16 cellular contexts compared by ENCODE assay signal in genomic region chr11:77183421-77183984, GRCh38. TPM values are rescaled to one million over a fixed set of nuclear protein-coding genes. Genes with fewer than 3 reads are reported as not detected.
A peak's percentile ranks its signal among the peaks of the same experiment; 100 is the strongest.
DNase-seq lines count a peak whose midpoint lies in the region; ATAC-seq, FAIRE-seq and TF ChIP-seq lines count a peak whose summit lies in the region.
"Had no signal": no experiment of that assay in that cellular context is flagged by ENCODE, and none has a peak within 500 bp of the region (broad histone marks: within the 10 kb centered on the region; RNA-seq: fewer than 3 reads in every experiment).

No MANE protein-coding gene starts in this region.

- TF ChIP-seq CTCF in heart right ventricle (IDR thresholded peaks at IDR 0.05) (no peak), neural crest cell (conservative IDR thresholded peaks at IDR 0.05) (no peak), thyroid gland (IDR thresholded peaks at IDR 0.05) (no peak)

- intact Hi-C loops in Right ventricle myocardium superior (cut with DNase I), result no loop called here
- intact Hi-C loops in heart right ventricle (cut with DNase I), result loop anchor here in 3 of 10 donors (10.0 kb wide), 2 partner anchors 129 to 139 kb away; no protein-coding TSS in a partner anchor
- intact Hi-C loops in thyroid gland (cut with DNase I), result no loop called here
- intact Hi-C loops in activated T-helper 2 cell treated with anti-CD3 and anti-CD28 coated beads, Interferon-gamma antibody, Interleukin-2, Interleukin-4, amounts not matched to agents 10 μg/mL and 5 μg/mL and 100 μg/mL, durations not matched to agents 14 hours and 24 hours and 36 hours (cut with micrococcal nuclease), result no loop called here

- peaks cover 4% of the 10 kb centered on the region for H3K4me1 Mint-ChIP-seq in neural crest cell
- no peaks in the 10 kb centered on the region for H3K4me1 Mint-ChIP-seq in activated T-helper 2 cell treated with anti-CD3 and anti-CD28 coated beads, Interferon-gamma antibody, Interleukin-2, Interleukin-4, amounts not matched to agents 10 μg/mL and 5 μg/mL and 100 μg/mL, durations not matched to agents 14 hours and 24 hours and 36 hours (ENCODE audit: low read depth)

- WGBS in heart right ventricle, 2 donors, result 90 to 92% methylated on average over 5 of the region's 5 CpGs
- WGBS in thyroid gland, 2 donors, result 55 to 69% methylated on average over 5 of the region's 5 CpGs

- H3K4me1 ChIP-seq in heart right ventricle, result peaks cover 0 to 5% (median 0%) of the 10 kb centered on the region in 9 donors
- no peaks in the 10 kb centered on the region for H3K4me1 ChIP-seq in thyroid gland

- ATAC-seq in Right ventricle myocardium superior (ENCODE audit: poor library complexity), result no peak
- ATAC-seq in heart right ventricle, result no peak
- no peak for ATAC-seq in HG02610 (IDR thresholded peaks at IDR 0.05; ENCODE audit: unreplicated experiment)

- H3K27ac ChIP-seq in heart right ventricle (no peak overlapping the region), thyroid gland (no peak overlapping the region)
- H3K27ac ChIP-seq: 22Rv1 had no signal

- H3K9me3 Mint-ChIP-seq in neural crest cell, result peaks cover under 1% of the 10 kb centered on the region
- H3K9me3 Mint-ChIP-seq in activated T-helper 2 cell treated with anti-CD3 and anti-CD28 coated beads, Interferon-gamma antibody, Interleukin-2, Interleukin-4, amounts not matched to agents 10 μg/mL and 5 μg/mL and 100 μg/mL, durations not matched to agents 14 hours and 24 hours and 36 hours, result no peaks in the 10 kb centered on the region

- no peak overlapping the region for H3K4me3 ChIP-seq in heart right ventricle
- H3K4me3 ChIP-seq in thyroid gland (replicated peaks in 1 of 3), result no peak overlapping the region
- H3K4me3 ChIP-seq: MG63 had no signal

- no peak overlapping the region for H3K4me3 Mint-ChIP-seq in neural crest cell
- no peak overlapping the region for H3K4me3 Mint-ChIP-seq in activated T-helper 2 cell treated with anti-CD3 and anti-CD28 coated beads, Interferon-gamma antibody, Interleukin-2, Interleukin-4, amounts not matched to agents 10 μg/mL and 5 μg/mL and 100 μg/mL, durations not matched to agents 14 hours and 24 hours and 36 hours (ENCODE audit: low read depth)

- peak overlapping the region; percentile 92 for H3K27ac Mint-ChIP-seq in neural crest cell (ENCODE audit: unreplicated experiment)
- H3K27ac Mint-ChIP-seq in activated T-helper 2 cell treated with anti-CD3 and anti-CD28 coated beads, Interferon-gamma antibody, Interleukin-2, Interleukin-4, amounts not matched to agents 10 μg/mL and 5 μg/mL and 100 μg/mL, durations not matched to agents 14 hours and 24 hours and 36 hours, result no peak overlapping the region

- FAIRE-seq in frontal cortex (lab: Jason Lieb, UNC), result no peak

- H3K27me3 ChIP-seq in heart right ventricle (no peaks in the 10 kb centered on the region), thyroid gland (no peaks in the 10 kb centered on the region)
- H3K27me3 ChIP-seq: MG63 had no signal

- H3K9me3 ChIP-seq in heart right ventricle (no peaks in the 10 kb centered on the region), thyroid gland (no peaks in the 10 kb centered on the region)
- H3K9me3 ChIP-seq: MG63 had no signal

- no peak for TF ChIP-seq POLR2A in thyroid gland (IDR thresholded peaks at IDR 0.05)

- peak; percentile 17 for DNase-seq in Right ventricle myocardium superior
- DNase-seq in heart right ventricle, result no peak
- DNase-seq in frontal cortex (ENCODE audit: low spot score in 2 of 2), result peak; percentile 47 to 49
- no peak for DNase-seq in neural crest cell (ENCODE audit: low read depth, low spot score)
- peak; percentile 9 to 10 for DNase-seq in thyroid gland
- no peak for DNase-seq in NCI-H524 (lab: John Stamatoyannopoulos, UW)
- no peak for DNase-seq in activated T-helper 2 cell treated with anti-CD3 and anti-CD28 coated beads, Interferon-gamma antibody, Interleukin-2, Interleukin-4, amounts not matched to agents 10 μg/mL and 5 μg/mL and 100 μg/mL, durations not matched to agents 14 hours and 24 hours and 36 hours (ENCODE audit: low spot score)
- DNase-seq: H7, Karpas-422, MG63, NCI-H1092, NCI-H146, NCI-H2081, NCI-H510A treated with DMSO at 0.1 percent for 48 hours had no signal

- H3K36me3 Mint-ChIP-seq in neural crest cell (ENCODE audit: low read depth), result no peaks in the 10 kb centered on the region
- no peaks in the 10 kb centered on the region for H3K36me3 Mint-ChIP-seq in activated T-helper 2 cell treated with anti-CD3 and anti-CD28 coated beads, Interferon-gamma antibody, Interleukin-2, Interleukin-4, amounts not matched to agents 10 μg/mL and 5 μg/mL and 100 μg/mL, durations not matched to agents 14 hours and 24 hours and 36 hours (ENCODE audit: low read depth)

- H3K27me3 Mint-ChIP-seq in neural crest cell (ENCODE audit: low read depth), result no peaks in the 10 kb centered on the region
- no peaks in the 10 kb centered on the region for H3K27me3 Mint-ChIP-seq in activated T-helper 2 cell treated with anti-CD3 and anti-CD28 coated beads, Interferon-gamma antibody, Interleukin-2, Interleukin-4, amounts not matched to agents 10 μg/mL and 5 μg/mL and 100 μg/mL, durations not matched to agents 14 hours and 24 hours and 36 hours (ENCODE audit: low read depth)

- H3K36me3 ChIP-seq in heart right ventricle (peaks cover 0 to 20% (median 0%) of the 10 kb centered on the region in 9 donors), thyroid gland (no peaks in the 10 kb centered on the region)
- H3K36me3 ChIP-seq: MG63 had no signal

RNA-seq across cellular contexts. Expression of gene MYO7A, which starts 55.5 kb away (rescaled TPM):
- total RNA-seq in Right ventricle myocardium superior (4.4 TPM), heart right ventricle (1 to 10 TPM in 9 of 10 donors, under 1 TPM in 1; 1.00 to 6.8 (median 2.8) TPM), frontal cortex (0.82 TPM), neural crest cell (2.1 and 2.5 TPM in 2 replicates), thyroid gland (1 to 10 TPM; 3.8 to 8.7 (median 5.7) TPM)
- 1 to 10 TPM in 1 of 2 donors, under 1 TPM in 1; 0.91 to 5.0 TPM for polyA plus RNA-seq in heart right ventricle
- 0.23 and 0.30 TPM in 2 replicates for total RNA-seq in activated T-helper 2 cell treated with anti-CD3 and anti-CD28 coated beads, Interferon-gamma antibody, Interleukin-2, Interleukin-4, amounts not matched to agents 10 μg/mL and 5 μg/mL and 100 μg/mL, durations not matched to agents 14 hours and 24 hours and 36 hours

Comparison
In these comparisons a context has a peak if more than half of its experiments do, and no peak if none do; other contexts are left out.
1. DNase-seq: peak in Right ventricle myocardium superior (single experiment), frontal cortex (2 of 2) and thyroid gland (2 of 2); none in heart right ventricle (0 of 2), neural crest cell (single experiment), NCI-H524 (0 of 2) and activated T-helper 2 cell treated with anti-CD3 and anti-CD28 coated beads, Interferon-gamma antibody, Interleukin-2, Interleukin-4, amounts not matched to agents 10 μg/mL and 5 μg/mL and 100 μg/mL, durations not matched to agents 14 hours and 24 hours and 36 hours (single experiment).